In the genomic region with DNA sequence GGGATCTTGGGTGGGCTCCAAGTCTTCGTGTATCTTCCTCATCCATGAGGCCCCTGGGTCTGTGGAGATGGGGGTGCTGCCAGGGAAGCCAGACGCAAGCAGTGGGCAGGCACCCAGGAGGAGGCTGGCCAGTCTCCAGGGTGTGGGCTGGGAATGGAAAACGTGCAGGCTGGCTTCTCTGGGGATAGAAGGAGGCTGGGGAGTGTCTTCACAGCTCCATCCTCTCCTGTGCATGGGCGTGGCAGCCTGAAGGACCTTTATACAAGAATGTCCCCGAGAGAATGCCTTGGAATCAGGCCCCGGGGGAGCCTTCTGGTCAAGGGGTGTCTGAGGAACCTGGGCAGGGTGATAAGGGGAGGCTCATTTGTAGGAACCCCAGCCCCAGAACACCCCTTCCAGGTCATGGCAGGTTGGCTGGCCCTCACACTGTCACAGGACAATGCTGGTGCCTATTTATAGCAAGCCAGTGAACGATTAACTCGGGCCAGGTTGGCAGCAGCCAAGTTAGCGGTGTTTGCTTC, we compare ENCODE assay signal across 18 cellular contexts. TPM values are rescaled to one million over a fixed set of nuclear protein-coding genes. Genes with fewer than 3 reads are reported as not detected.
A peak's percentile ranks its signal among the peaks of the same experiment; 100 is the strongest.
DNase-seq lines count a peak whose midpoint lies in the region; ATAC-seq and TF ChIP-seq lines count a peak whose summit lies in the region.
"Had no signal": no experiment of that assay in that cellular context is flagged by ENCODE, and none has a peak within 500 bp of the region (broad histone marks: within the 10 kb centered on the region; RNA-seq: fewer than 3 reads in every experiment).

No MANE protein-coding gene starts in this region.

- TF ChIP-seq POLR2A in heart left ventricle (IDR thresholded peaks at IDR 0.05) = no peak

- H4K91ac ChIP-seq in neuronal stem cell (ENCODE audit: low read depth, low read length, poor library complexity) = no peak overlapping the region

- H3K9me3 ChIP-seq in heart left ventricle (peaks cover 0 to 13% (median 0%) of the 10 kb centered on the region in 12 donors), neuronal stem cell (replicated peaks in 1 of 2; ENCODE audit: control insufficient read depth in 2 of 2, insufficient read depth in 1 of 2, low read depth in 1 of 2, low read length in 2 of 2) (peaks cover 0 to 2% of the 10 kb centered on the region in 2 donors)

- H3K4me3 ChIP-seq in heart left ventricle (no peak overlapping the region), neuronal stem cell (ENCODE audit: low read length in 2 of 2) (no peak overlapping the region)
- H3K4me3 ChIP-seq: GM12878 had no signal

- no peak overlapping the region for H3K4me2 ChIP-seq in neuronal stem cell (ENCODE audit: insufficient read depth, low read length, poor library complexity, severe bottlenecking)

- H2BK120ac ChIP-seq in neuronal stem cell (ENCODE audit: low read depth, low read length) = no peak overlapping the region

- H4K8ac ChIP-seq in neuronal stem cell (ENCODE audit: low read depth, low read length) = no peak overlapping the region

- H2BK15ac ChIP-seq in neuronal stem cell (ENCODE audit: low read length) = no peak overlapping the region

- intact Hi-C loops in heart left ventricle (cut with DNase I) = no loop called here

- no peak overlapping the region for H3K14ac ChIP-seq in neuronal stem cell (ENCODE audit: low read length)

- no peak overlapping the region for H2BK5ac ChIP-seq in neuronal stem cell (ENCODE audit: low read length)

- H3K79me1 ChIP-seq in neuronal stem cell (ENCODE audit: low read depth, low read length) = no peaks in the 10 kb centered on the region

- TF ChIP-seq CTCF in 22Rv1 (IDR thresholded peaks at IDR 0.05) (no peak), heart left ventricle (IDR thresholded peaks at IDR 0.05) (no peak)

- H3K9ac ChIP-seq in neuronal stem cell (ENCODE audit: low read depth, low read length, poor library complexity) = no peak overlapping the region

- H3K27ac ChIP-seq in 22Rv1 (peak overlapping the region; percentile 73), heart left ventricle (peak overlapping the region; percentile 23 to 83 (median 66)), neuronal stem cell (replicated peaks; ENCODE audit: low read length) (no peak overlapping the region)

- peak; percentile 49 for DNase-seq in NCI-H2196 (lab: John Stamatoyannopoulos, UW; ENCODE audit: unreplicated experiment)
- DNase-seq in heart left ventricle = peak; percentile 62 to 83 (median 77)
- no peak for DNase-seq in neuronal stem cell (ENCODE audit: low spot score)
- no peak for DNase-seq in activated CD8-positive, alpha-beta memory T cell treated with anti-CD3 and anti-CD28 coated beads, Interleukin-2, amount 50 U/mL, for 4 hours
- DNase-seq in NCI-H1436 (lab: John Stamatoyannopoulos, UW) = no peak
- DNase-seq: ACHN; activated CD8-positive, alpha-beta memory T cell treated with anti-CD3 and anti-CD28 coated beads, Interleukin-2, amount 10 ng/mL, durations not matched to agents 7 days and 5 days; cortex of kidney; H7; NCI-H524; stimulated activated CD4-positive, alpha-beta T cell treated with anti-CD3 and anti-CD28 coated beads, Interleukin-12 subunit alpha, Interleukin-12 subunit beta, amount 100 ng/mL, for 4 hours had no signal

- no peaks in the 10 kb centered on the region for H3K36me3 ChIP-seq in heart left ventricle
- H3K36me3 ChIP-seq in neuronal stem cell (replicated peaks in 1 of 2; ENCODE audit: control insufficient read depth in 2 of 2, insufficient read depth in 2 of 2, low read length in 2 of 2) = no peaks in the 10 kb centered on the region

- peaks cover 0 to 24% (median 11%) of the 10 kb centered on the region in 12 donors for H3K4me1 ChIP-seq in heart left ventricle
- no peaks in the 10 kb centered on the region for H3K4me1 ChIP-seq in neuronal stem cell (ENCODE audit: control insufficient read depth in 2 of 2, insufficient read depth in 1 of 2, low read depth in 1 of 2, low read length in 2 of 2)

- peak overlapping the region; percentile 51 for H2AK5ac ChIP-seq in neuronal stem cell (ENCODE audit: low read depth, low read length)

- peak; percentile 84 to 96 (median 90) for ATAC-seq in heart left ventricle
- no peak for ATAC-seq in HG03439 (IDR thresholded peaks at IDR 0.05; ENCODE audit: unreplicated experiment)
- no peak for ATAC-seq in HG02870 (IDR thresholded peaks at IDR 0.05; ENCODE audit: unreplicated experiment)
- ATAC-seq: activated CD8-positive, alpha-beta memory T cell treated with anti-CD3 and anti-CD28 coated beads, Interleukin-2, amount 10 ng/mL, durations not matched to agents 7 days and 5 days; GM12878; natural killer cell treated with Interleukin-12 subunit alpha and Interleukin-12 subunit beta and Interleukin-15 and Interleukin-18, amount 100 ng/mL, for 72 hours had no signal

- H3K18ac ChIP-seq in neuronal stem cell (ENCODE audit: low read length) = peak overlapping the region; percentile 49

- H3K27me3 ChIP-seq in heart left ventricle = no peaks in the 10 kb centered on the region
- peaks cover 0 to 10% (median 0%) of the 10 kb centered on the region in 3 experiments for H3K27me3 ChIP-seq in neuronal stem cell (ENCODE audit: control insufficient read depth in 3 of 3, insufficient read depth in 3 of 3, low read depth in 1 of 3, low read length in 3 of 3)

- H2BK12ac ChIP-seq in neuronal stem cell (ENCODE audit: low read length) = no peak overlapping the region

- H3K4ac ChIP-seq in neuronal stem cell (ENCODE audit: low read length) = no peak overlapping the region

- H2AFZ ChIP-seq in neuronal stem cell (ENCODE audit: low read length) = no peak overlapping the region

- 14 to 23% (median 16%) methylated on average over 7 to 9 of the region's 9 CpGs for WGBS in heart left ventricle, 4 donors
- no CpG with 5 or more reads among the region's 9 CpGs for WGBS in neuronal stem cell (ENCODE audit: extremely low coverage in 2 of 2, insufficient read length in 2 of 2, insufficient replicate concordance in 1 of 2), 2 donors

- H3K23ac ChIP-seq in neuronal stem cell (ENCODE audit: low read depth, low read length, poor library complexity) = no peak overlapping the region

RNA-seq across cellular contexts. Expression of a gene that starts 14.0 kb away (rescaled TPM):
- 10 to 100 TPM in 3 of 9 donors, 1 to 10 TPM in 6; 4.1 to 11.0 (median 6.8) TPM for total RNA-seq in heart left ventricle
- polyA plus RNA-seq in heart left ventricle = 1 to 10 TPM; 2.1 to 2.7 TPM
- polyA plus RNA-seq in neuronal stem cell (2013, experiment 1 of 2) = 2.0 TPM
- polyA plus RNA-seq in neuronal stem cell (2013, experiment 2 of 2) = 1.6 TPM
- total RNA-seq: fibroblast of lung, GM12878 had no signal
- polyA plus RNA-seq: fibroblast of lung, GM12878 had no signal

RNA-seq across cellular contexts. Expression of a gene that starts 45.5 kb away (rescaled TPM):
- not detected for total RNA-seq in heart left ventricle
- not detected for polyA plus RNA-seq in heart left ventricle
- polyA plus RNA-seq in neuronal stem cell (2013, experiment 1 of 2) = not detected
- not detected for polyA plus RNA-seq in neuronal stem cell (2013, experiment 2 of 2)
- total RNA-seq: activated CD8-positive, alpha-beta memory T cell treated with anti-CD3 and anti-CD28 coated beads, Interleukin-2, amount 10 ng/mL, durations not matched to agents 7 days and 5 days; fibroblast of lung; natural killer cell treated with Interleukin-12 subunit alpha and Interleukin-12 subunit beta and Interleukin-15 and Interleukin-18, amount 100 ng/mL, for 72 hours; urinary bladder had no signal
- polyA plus RNA-seq: fibroblast of lung, GM12878, urinary bladder had no signal

Comparison
In these comparisons a context has a peak if more than half of its experiments do, and no peak if none do; other contexts are left out.
1. DNase-seq: peak in NCI-H2196 (single experiment) and heart left ventricle (5 of 5); none in neuronal stem cell (single experiment), activated CD8-positive, alpha-beta memory T cell treated with anti-CD3 and anti-CD28 coated beads, Interleukin-2, amount 50 U/mL, for 4 hours (single experiment) and NCI-H1436 (single experiment).
2. ATAC-seq: peak in heart left ventricle (4 of 4); none in HG03439 (single experiment) and HG02870 (single experiment).